In genomic region chr4:57100979-57101629, GRCh38 we compare ENCODE assay signal across 16 cellular contexts. TPM values are rescaled to one million over a fixed set of nuclear protein-coding genes. Genes with fewer than 3 reads are reported as not detected.
A peak's percentile ranks its signal among the peaks of the same experiment; 100 is the strongest.
DNase-seq lines count a peak whose midpoint lies in the region; ATAC-seq and TF ChIP-seq lines count a peak whose summit lies in the region.
"Had no signal": no experiment of that assay in that cellular context is flagged by ENCODE, and none has a peak within 500 bp of the region (broad histone marks: within the 10 kb centered on the region; RNA-seq: fewer than 3 reads in every experiment).

No MANE protein-coding gene starts in this region.

- H3K4me1 ChIP-seq in left ventricle myocardium inferior (peaks cover 100% of the 10 kb centered on the region), esophagus muscularis mucosa (peaks cover 92 to 100% (median 96%) of the 10 kb centered on the region in 4 donors), parathyroid adenoma (no peaks in the 10 kb centered on the region), aorta (ENCODE audit: control insufficient read depth in 1 of 2, insufficient read depth in 2 of 2, low read length in 2 of 2) (peaks cover 17 to 25% of the 10 kb centered on the region in 2 donors)

- H3K36me3 Mint-ChIP-seq in activated naive CD8-positive, alpha-beta T cell treated with anti-CD3 and anti-CD28 coated beads, Interleukin-2, amount 50 U/mL, for 24 hours (ENCODE audit: low read depth): no peaks in the 10 kb centered on the region
- H3K36me3 Mint-ChIP-seq: activated CD4-positive, alpha-beta memory T cell treated with anti-CD3 and anti-CD28 coated beads for 36 hours; activated naive CD8-positive, alpha-beta T cell treated with anti-CD3 and anti-CD28 coated beads for 36 hours had no signal

- no peak for DNase-seq in left ventricle myocardium inferior
- no peak for DNase-seq in left ventricle myocardium superior
- no peak for DNase-seq in esophagus muscularis mucosa (ENCODE audit: extremely low spot score)
- DNase-seq in aorta: no peak
- DNase-seq in activated CD8-positive, alpha-beta memory T cell treated with anti-CD3 and anti-CD28 coated beads for 24 hours: no peak
- no peak for DNase-seq in activated naive CD8-positive, alpha-beta T cell treated with anti-CD3 and anti-CD28 coated beads, Interleukin-2, amount 50 U/mL, for 24 hours
- DNase-seq in dorsolateral prefrontal cortex: no peak
- DNase-seq: activated CD4-positive, alpha-beta memory T cell treated with anti-CD3 and anti-CD28 coated beads for 36 hours; activated naive CD8-positive, alpha-beta T cell treated with anti-CD3 and anti-CD28 coated beads for 36 hours; NCI-H2107; stimulated activated CD4-positive, alpha-beta T cell treated with anti-CD3 and anti-CD28 coated beads, Interleukin-4, amount 100 ng/mL, for 1 hour; stimulated activated naive CD8-positive, alpha-beta T cell treated with anti-CD3 and anti-CD28 coated beads, Interleukin-15, Interleukin-2, amounts not matched to agents 100 U/mL and 50 U/mL, for 24 hours had no signal

- no peak overlapping the region for H3K9ac ChIP-seq in parathyroid adenoma

- H3K4me3 ChIP-seq in left ventricle myocardium inferior (no peak overlapping the region), esophagus muscularis mucosa (no peak overlapping the region), parathyroid adenoma (ENCODE audit: low read depth, low read length) (no peak overlapping the region), aorta (ENCODE audit: low read length in 2 of 2) (no peak overlapping the region), dorsolateral prefrontal cortex (no peak overlapping the region)

- H3K4me2 ChIP-seq in parathyroid adenoma (ENCODE audit: low read length): no peak overlapping the region

- peaks cover 3% of the 10 kb centered on the region for H3K27me3 Mint-ChIP-seq in activated naive CD8-positive, alpha-beta T cell treated with anti-CD3 and anti-CD28 coated beads, Interleukin-2, amount 50 U/mL, for 24 hours

- TF ChIP-seq POLR2A in esophagus muscularis mucosa (IDR thresholded peaks at IDR 0.05; ENCODE audit: low read depth): no peak

- H3K27ac Mint-ChIP-seq in activated naive CD8-positive, alpha-beta T cell treated with anti-CD3 and anti-CD28 coated beads, Interleukin-2, amount 50 U/mL, for 24 hours: no peak overlapping the region
- H3K27ac Mint-ChIP-seq: activated CD4-positive, alpha-beta memory T cell treated with anti-CD3 and anti-CD28 coated beads for 36 hours; activated naive CD8-positive, alpha-beta T cell treated with anti-CD3 and anti-CD28 coated beads for 36 hours; T-helper 2 cell treated with Interferon-gamma antibody and Interleukin-4, amounts not matched to agents 5 μg/mL and 100 μg/mL, for 36 hours had no signal

- H3K27ac ChIP-seq in left ventricle myocardium inferior (replicated peaks): peak overlapping the region; percentile 98
- H3K27ac ChIP-seq in esophagus muscularis mucosa (replicated peaks in 1 of 4): peak overlapping the region; percentile 86 to 98 (median 93)
- H3K27ac ChIP-seq in parathyroid adenoma: peak overlapping the region; percentile 8
- H3K27ac ChIP-seq in aorta (ENCODE audit: low read depth in 1 of 2, low read length in 2 of 2): peak overlapping the region; percentile 32 to 98
- peak overlapping the region in 16 of 59 donors; percentile 2 to 82 (median 50) for H3K27ac ChIP-seq in dorsolateral prefrontal cortex

- no peaks in the 10 kb centered on the region for H3K9me3 Mint-ChIP-seq in activated naive CD8-positive, alpha-beta T cell treated with anti-CD3 and anti-CD28 coated beads, Interleukin-2, amount 50 U/mL, for 24 hours
- H3K9me3 Mint-ChIP-seq: activated CD4-positive, alpha-beta memory T cell treated with anti-CD3 and anti-CD28 coated beads for 36 hours; activated naive CD8-positive, alpha-beta T cell treated with anti-CD3 and anti-CD28 coated beads for 36 hours; neural crest cell; T-helper 2 cell treated with Interferon-gamma antibody and Interleukin-4, amounts not matched to agents 5 μg/mL and 100 μg/mL, for 36 hours had no signal

- H2AFZ ChIP-seq in parathyroid adenoma: no peak overlapping the region

- H3K36me3 ChIP-seq in left ventricle myocardium inferior (no peaks in the 10 kb centered on the region), esophagus muscularis mucosa (no peaks in the 10 kb centered on the region), parathyroid adenoma (ENCODE audit: control insufficient read depth, insufficient read depth, low read length) (no peaks in the 10 kb centered on the region), aorta (ENCODE audit: control insufficient read depth in 1 of 2, insufficient read depth in 2 of 2, low read length in 1 of 2) (peaks cover 0 to 4% of the 10 kb centered on the region in 2 donors)

- WGBS in esophagus muscularis mucosa: 45% methylated on average over 4 of the region's 4 CpGs
- WGBS in aorta, 2 donors: 31 to 43% methylated on average over 4 of the region's 4 CpGs

- no peaks in the 10 kb centered on the region for H3K4me1 Mint-ChIP-seq in activated naive CD8-positive, alpha-beta T cell treated with anti-CD3 and anti-CD28 coated beads, Interleukin-2, amount 50 U/mL, for 24 hours
- H3K4me1 Mint-ChIP-seq: activated naive CD8-positive, alpha-beta T cell treated with anti-CD3 and anti-CD28 coated beads for 36 hours had no signal

- H3K27me3 ChIP-seq in left ventricle myocardium inferior (ENCODE audit: low read depth) (no peaks in the 10 kb centered on the region), esophagus muscularis mucosa (no peaks in the 10 kb centered on the region), parathyroid adenoma (ENCODE audit: control insufficient read depth, insufficient read depth, low read length) (no peaks in the 10 kb centered on the region), aorta (ENCODE audit: control insufficient read depth in 1 of 2, insufficient read depth in 2 of 2, low read length in 1 of 2) (no peaks in the 10 kb centered on the region), dorsolateral prefrontal cortex (no peaks in the 10 kb centered on the region)

- no peaks in the 10 kb centered on the region for H3K79me2 ChIP-seq in parathyroid adenoma

- H3K9me3 ChIP-seq in left ventricle myocardium inferior (replicated peaks) (no peaks in the 10 kb centered on the region), esophagus muscularis mucosa (no peaks in the 10 kb centered on the region), parathyroid adenoma (ENCODE audit: control insufficient read depth, low read length) (no peaks in the 10 kb centered on the region), aorta (ENCODE audit: control insufficient read depth, low read length) (no peaks in the 10 kb centered on the region)

- TF ChIP-seq CTCF in left ventricle myocardium inferior (IDR thresholded peaks at IDR 0.05; ENCODE audit: borderline replicate concordance): no peak
- TF ChIP-seq CTCF in esophagus muscularis mucosa (IDR thresholded peaks at IDR 0.05): no peak
- TF ChIP-seq CTCF in parathyroid adenoma (IDR thresholded peaks at IDR 0.05): no peak
- no peak for TF ChIP-seq CTCF in dorsolateral prefrontal cortex (IDR thresholded peaks at IDR 0.05 in 54 of 56, conservative IDR thresholded peaks at IDR 0.05 in 2 of 56; ENCODE audit: low read depth in 1 of 56, partially characterized antibody in 56 of 56)

- TF ChIP-seq EP300 in esophagus muscularis mucosa (IDR thresholded peaks at IDR 0.05): no peak

- no peak overlapping the region for H3K4me3 Mint-ChIP-seq in activated naive CD8-positive, alpha-beta T cell treated with anti-CD3 and anti-CD28 coated beads, Interleukin-2, amount 50 U/mL, for 24 hours
- H3K4me3 Mint-ChIP-seq: activated CD4-positive, alpha-beta memory T cell treated with anti-CD3 and anti-CD28 coated beads for 36 hours; activated naive CD8-positive, alpha-beta T cell treated with anti-CD3 and anti-CD28 coated beads for 36 hours; neural crest cell; T-helper 2 cell treated with Interferon-gamma antibody and Interleukin-4, amounts not matched to agents 5 μg/mL and 100 μg/mL, for 36 hours had no signal

- ATAC-seq in left ventricle myocardium superior: no peak
- no peak for ATAC-seq in aorta (ENCODE audit: low FRiP score)
- ATAC-seq in activated naive CD8-positive, alpha-beta T cell treated with anti-CD3 and anti-CD28 coated beads, Interleukin-2, amount 50 U/mL, for 24 hours: no peak
- ATAC-seq: stimulated activated naive CD8-positive, alpha-beta T cell treated with anti-CD3 and anti-CD28 coated beads, Interleukin-15, Interleukin-2, amounts not matched to agents 100 U/mL and 50 U/mL, for 24 hours had no signal

- intact Hi-C loops in left ventricle myocardium inferior (cut with micrococcal nuclease): no loop called here
- intact Hi-C loops in left ventricle myocardium superior (cut with micrococcal nuclease): no loop called here
- intact Hi-C loops in esophagus muscularis mucosa (cut with DNase I): no loop called here
- intact Hi-C loops in aorta (cut with DNase I): no loop called here
- intact Hi-C loops in dorsolateral prefrontal cortex (cut with DNase I): no loop called here

RNA-seq across cellular contexts. Expression of gene IGFBP7, which starts 9.1 kb away (rescaled TPM):
- 698 TPM for total RNA-seq in left ventricle myocardium inferior
- 723 TPM for total RNA-seq in left ventricle myocardium superior
- 1,000 to 10,000 TPM in 1 of 4 donors, 100 to 1,000 TPM in 3; 712 to 1,070 (median 762) TPM for total RNA-seq in esophagus muscularis mucosa
- 1,000 to 10,000 TPM; 2,521 to 2,714 TPM for total RNA-seq in aorta
- polyA plus RNA-seq in aorta: 1,000 to 10,000 TPM; 2,886 to 5,050 TPM
- total RNA-seq in dorsolateral prefrontal cortex: 100 to 1,000 TPM in 81 of 120 experiments, 10 to 100 TPM in 39; 55.7 to 267 (median 113) TPM
- total RNA-seq: activated CD4-positive, alpha-beta memory T cell treated with anti-CD3 and anti-CD28 coated beads for 36 hours; activated naive CD8-positive, alpha-beta T cell treated with anti-CD3 and anti-CD28 coated beads for 36 hours; OCI-LY7 had no signal
